In the genomic region with DNA sequence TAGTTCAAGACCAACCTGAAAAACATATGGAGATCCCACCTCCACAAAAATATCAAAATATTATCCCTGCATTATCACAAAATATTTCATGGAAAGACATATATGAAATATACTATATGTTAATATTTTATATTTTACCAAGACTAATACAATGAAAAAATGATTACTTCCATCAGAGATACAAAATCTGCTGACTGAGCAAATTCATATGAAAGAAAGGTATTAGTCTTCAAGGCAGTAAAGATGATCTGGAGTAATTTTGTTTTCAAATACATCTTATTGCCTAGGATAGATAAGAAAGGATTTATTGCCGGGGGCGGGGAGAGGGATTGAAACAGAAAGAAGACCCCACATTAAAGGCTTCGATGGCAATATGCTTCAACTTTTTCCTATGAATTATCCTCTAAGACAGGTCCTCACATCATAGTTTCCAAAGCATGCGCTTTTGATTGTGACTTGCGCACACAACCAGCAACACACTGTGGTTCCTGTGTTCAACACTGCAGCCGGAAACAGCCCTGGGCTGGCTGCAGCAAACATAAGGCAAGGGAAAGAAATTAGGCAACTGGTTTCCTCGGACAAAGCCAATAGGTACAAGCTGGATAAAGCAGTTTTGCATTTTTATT, we compare ENCODE assay signal across 15 cellular contexts.
DNase-seq lines count a peak whose midpoint lies in the region; ATAC-seq and TF ChIP-seq lines count a peak whose summit lies in the region.
"Had no signal": no experiment of that assay in that cellular context is flagged by ENCODE, and none has a peak within 500 bp of the region (broad histone marks: within the 10 kb centered on the region; RNA-seq: fewer than 3 reads in every experiment).

No MANE protein-coding gene starts in this region.

- peak in 21 of 34 experiments; percentile 1 to 30 (median 9) for DNase-seq in T-cell
- DNase-seq in activated T-cell treated with anti-CD3 and anti-CD28 coated beads for 1 hour (ENCODE audit: low read depth): peak; percentile 11
- DNase-seq in globus pallidus (ENCODE audit: low spot score): peak; percentile 56
- DNase-seq in stimulated activated CD8-positive, alpha-beta memory T cell treated with anti-CD3 and anti-CD28 coated beads, Interleukin-15, amount 100 ng/mL, for 4 hours (ENCODE audit: low read depth in 2 of 2): peak; percentile 2 to 30
- no peak for DNase-seq in inferior parietal cortex (ENCODE audit: extremely low spot score)
- no peak for DNase-seq in NCI-H510A treated with DMSO at 0.1 percent for 48 hours (lab: John Stamatoyannopoulos, UW)
- no peak for DNase-seq in WERI-Rb-1
- DNase-seq in SW 1271 (lab: John Stamatoyannopoulos, UW): no peak
- DNase-seq: Calu3, HFFc6, MG63, NCI-H82, T1000 had no signal

- no peak overlapping the region for H3K27ac ChIP-seq in WERI-Rb-1

- no peaks in the 10 kb centered on the region for H3K36me3 Mint-ChIP-seq in T-cell
- H3K36me3 Mint-ChIP-seq: brain had no signal

- H3K4me3 ChIP-seq in WERI-Rb-1 (ENCODE audit: low read depth, low read length): no peak overlapping the region
- H3K4me3 ChIP-seq: MG63 had no signal

- no peaks in the 10 kb centered on the region for H3K27me3 Mint-ChIP-seq in T-cell
- H3K27me3 Mint-ChIP-seq: brain, memory B cell had no signal

- H3K27me3 ChIP-seq in WERI-Rb-1 (ENCODE audit: insufficient read depth, low read depth, severe bottlenecking): no peaks in the 10 kb centered on the region
- H3K27me3 ChIP-seq: MG63 had no signal

- TF ChIP-seq CTCF in WERI-Rb-1 (IDR thresholded peaks at IDR 0.05; ENCODE audit: low read depth, low read length): no peak

- peak overlapping the region in 1 of 2 donors; percentile 66 for H3K27ac Mint-ChIP-seq in T-cell
- H3K27ac Mint-ChIP-seq: brain, HFFc6, memory B cell had no signal

- peak; percentile 50 to 78 (median 71) for ATAC-seq in T-cell (replicated peaks in 1 of 4)

- peaks cover 48 to 61% (median 49%) of the 10 kb centered on the region in 3 donors for H3K4me1 Mint-ChIP-seq in T-cell

- no peaks in the 10 kb centered on the region for H3K36me3 ChIP-seq in WERI-Rb-1
- H3K36me3 ChIP-seq: MG63 had no signal

- POLR2A ChIA-PET in T-cell (lab: Charles Lee): no interaction called here

- CTCF ChIA-PET in T-cell (lab: Charles Lee): interaction anchor here in 1 of 2 donors (0.6 kb wide), 1 partner anchor 65 kb away, joined by 3 read pairs; no protein-coding TSS in a partner anchor

- peak overlapping the region; percentile 18 to 30 (median 28) for H3K4me3 Mint-ChIP-seq in T-cell
- H3K4me3 Mint-ChIP-seq: brain, HFFc6, memory B cell had no signal

- no peaks in the 10 kb centered on the region for H3K9me3 ChIP-seq in WERI-Rb-1 (ENCODE audit: severe bottlenecking)
- H3K9me3 ChIP-seq: MG63 had no signal

- no peaks in the 10 kb centered on the region for H3K9me3 Mint-ChIP-seq in T-cell
- H3K9me3 Mint-ChIP-seq: HFFc6, memory B cell had no signal

Comparison
In these comparisons a context has a peak if more than half of its experiments do, and no peak if none do; other contexts are left out.
1. DNase-seq: peak in T-cell (21 of 34), activated T-cell treated with anti-CD3 and anti-CD28 coated beads for 1 hour (single experiment), globus pallidus (single experiment) and stimulated activated CD8-positive, alpha-beta memory T cell treated with anti-CD3 and anti-CD28 coated beads, Interleukin-15, amount 100 ng/mL, for 4 hours (2 of 2); none in inferior parietal cortex (single experiment), NCI-H510A treated with DMSO at 0.1 percent for 48 hours (single experiment), WERI-Rb-1 (single experiment) and SW 1271 (0 of 2).